Comparison of ENCODE assay signal across 14 cellular contexts in genomic region chr21:45078371-45078770, GRCh38. TPM values are rescaled to one million over a fixed set of nuclear protein-coding genes. Genes with fewer than 3 reads are reported as not detected.
DNase-seq lines count a peak whose midpoint lies in the region; ATAC-seq and TF ChIP-seq lines count a peak whose summit lies in the region.
"Had no signal": no experiment of that assay in that cellular context is flagged by ENCODE, and none has a peak within 500 bp of the region (broad histone marks: within the 10 kb centered on the region; RNA-seq: fewer than 3 reads in every experiment).

No MANE protein-coding gene starts in this region.

- H3K4me3 ChIP-seq in breast epithelium (no peak overlapping the region), lower lobe of right lung (no peak overlapping the region)
- H3K4me3 ChIP-seq: vagina had no signal

- H3K9me3 ChIP-seq in breast epithelium (no peaks in the 10 kb centered on the region), lower lobe of right lung (no peaks in the 10 kb centered on the region)
- H3K9me3 ChIP-seq: vagina had no signal

- DNase-seq in MCF 10A (ENCODE audit: unreplicated experiment) (no peak), breast epithelium (ENCODE audit: low spot score in 2 of 2) (no peak), lower lobe of right lung (no peak), SKM-1 (lab: John Stamatoyannopoulos, UW; ENCODE audit: unreplicated experiment) (no peak), NCI-H82 treated with DMSO at 0.1 percent for 48 hours (lab: John Stamatoyannopoulos, UW; ENCODE audit: unreplicated experiment) (no peak), NCI-H187 treated with DMSO at 0.1 percent for 48 hours (lab: John Stamatoyannopoulos, UW) (no peak)
- DNase-seq: KBM-7, NCI-H187, NCI-H748 treated with DMSO at 0.1 percent for 48 hours, SHP77 had no signal

- peaks cover 29% of the 10 kb centered on the region for H3K4me1 Mint-ChIP-seq in MCF 10A (ENCODE audit: insufficient read depth, unreplicated experiment)
- H3K4me1 Mint-ChIP-seq in activated naive CD8-positive, alpha-beta T cell (ENCODE audit: low read depth), result peaks cover 78% of the 10 kb centered on the region

- H3K36me3 ChIP-seq in breast epithelium, result no peaks in the 10 kb centered on the region
- no peaks in the 10 kb centered on the region for H3K36me3 ChIP-seq in lower lobe of right lung
- H3K36me3 ChIP-seq: vagina had no signal

- H3K4me1 ChIP-seq in breast epithelium (no peaks in the 10 kb centered on the region), lower lobe of right lung (peaks cover 60% of the 10 kb centered on the region)

- TF ChIP-seq CTCF in MCF 10A (IDR thresholded peaks at IDR 0.05; ENCODE audit: unreplicated experiment) (no peak), breast epithelium (IDR thresholded peaks at IDR 0.05) (no peak), lower lobe of right lung (IDR thresholded peaks at IDR 0.05) (no peak)

- H3K27ac ChIP-seq in breast epithelium, result no peak overlapping the region
- peak overlapping the region; percentile 49 for H3K27ac ChIP-seq in lower lobe of right lung
- H3K27ac ChIP-seq: vagina had no signal

- H3K4me3 Mint-ChIP-seq in MCF 10A (ENCODE audit: unreplicated experiment), result no peak overlapping the region
- H3K4me3 Mint-ChIP-seq in activated naive CD8-positive, alpha-beta T cell, result peak overlapping the region; percentile 68

- H3K9me3 Mint-ChIP-seq in MCF 10A (ENCODE audit: unreplicated experiment), result no peaks in the 10 kb centered on the region
- H3K9me3 Mint-ChIP-seq in activated naive CD8-positive, alpha-beta T cell (ENCODE audit: low read depth), result no peaks in the 10 kb centered on the region

- H3K27me3 ChIP-seq in breast epithelium (no peaks in the 10 kb centered on the region), lower lobe of right lung (ENCODE audit: low read depth) (no peaks in the 10 kb centered on the region)
- H3K27me3 ChIP-seq: vagina had no signal

- no TSS peak for BruUV-seq in MCF 10A (replicated peaks; lab: Mats Ljungman, UMichigan)

- ATAC-seq in lower lobe of right lung (no peak), HG02571 (IDR thresholded peaks at IDR 0.05; ENCODE audit: unreplicated experiment) (no peak)

- peaks cover 5% of the 10 kb centered on the region for H3K36me3 Mint-ChIP-seq in MCF 10A (ENCODE audit: insufficient read depth, unreplicated experiment)
- H3K36me3 Mint-ChIP-seq in activated naive CD8-positive, alpha-beta T cell, result peaks cover 8% of the 10 kb centered on the region

- no peak for TF ChIP-seq POLR2A in breast epithelium (IDR thresholded peaks at IDR 0.05)

- intact Hi-C loops in MCF 10A (cut with micrococcal nuclease) (loop anchor here (2.0 kb wide), 1 partner anchor 50 kb away; no protein-coding TSS in a partner anchor), breast epithelium (cut with DNase I; ENCODE audit: low total_unique reads) (loop anchor here (10.0 kb wide), 1 partner anchor 124 kb away; no protein-coding TSS in a partner anchor), lower lobe of right lung (cut with DNase I) (no loop called here)

- no peaks in the 10 kb centered on the region for H3K27me3 Mint-ChIP-seq in MCF 10A (ENCODE audit: insufficient read depth, unreplicated experiment)
- no peaks in the 10 kb centered on the region for H3K27me3 Mint-ChIP-seq in activated naive CD8-positive, alpha-beta T cell

- CTCF ChIA-PET in MCF 10A (lab: Yijun Ruan, JAX), result interaction anchor here (0.6 to 5.7 kb wide), 6 partner anchors 24 to 140 kb away, joined by 4 to 37 read pairs (median 6); no protein-coding TSS in a partner anchor

- POLR2A ChIA-PET in MCF 10A (lab: Yijun Ruan, JAX), result interaction anchor here (0.7 to 1.5 kb wide), 6 partner anchors 24 to 206 kb away, joined by 3 to 4 read pairs (median 4); partner anchors contain the start of gene SLX9

- peak overlapping the region; percentile 56 for H3K27ac Mint-ChIP-seq in MCF 10A (ENCODE audit: low read depth, unreplicated experiment)
- peak overlapping the region; percentile 98 for H3K27ac Mint-ChIP-seq in activated naive CD8-positive, alpha-beta T cell
- H3K27ac Mint-ChIP-seq: progenitor cell of endocrine pancreas had no signal

RNA-seq across cellular contexts. Expression of gene ADARB1, which starts 4.0 kb away (rescaled TPM):
- total RNA-seq in MCF 10A (2022) (18.1 and 19.4 TPM in 2 replicates), breast epithelium (10 to 100 TPM; 19.9 to 21.3 (median 20.0) TPM), lower lobe of right lung (48.2 TPM)
